In genomic region chr6:13673825-13674444, GRCh38 we compare ENCODE assay signal across 19 cellular contexts.
"Had no signal": no experiment of that assay in that cellular context is flagged by ENCODE, and none has a peak within 500 bp of the region (broad histone marks: within the 10 kb centered on the region; RNA-seq: fewer than 3 reads in every experiment).

No MANE protein-coding gene starts in this region.

- H3K4me3 ChIP-seq: gastrocnemius medialis, heart right ventricle, mucosa of descending colon, psoas muscle, spleen had no signal

- H3K4me3 Mint-ChIP-seq: stimulated activated naive B cell treated with anti-CD40 and anti-IgM and Interleukin-4, amounts not matched to agents 10 μg/mL and 1 μg/mL and 100 μg/mL, for 72 hours had no signal

- ATAC-seq: esophagus mucosa; gastrocnemius medialis; heart right ventricle; left lobe of liver; mucosa of descending colon; naive thymus-derived CD8-positive, alpha-beta T cell; psoas muscle; sciatic nerve; stimulated activated naive B cell treated with anti-CD40 and anti-IgM and Interleukin-4, amounts not matched to agents 10 μg/mL and 1 μg/mL and 100 μg/mL, for 72 hours had no signal

- DNase-seq: effector memory CD4-positive, alpha-beta T cell; gastrocnemius medialis; heart right ventricle; hypothalamus; islet precursor cell; mammary epithelial cell; mucosa of descending colon; naive thymus-derived CD8-positive, alpha-beta T cell; psoas muscle; retina; spleen; stimulated activated CD4-positive, alpha-beta T cell treated with anti-CD3 and anti-CD28 coated beads, Interleukin-15, amount 100 ng/mL, for 24 hours; stimulated activated CD4-positive, alpha-beta T cell treated with anti-CD3 and anti-CD28 coated beads, Interleukin-1b, Interleukin-23, amount 100 ng/mL, for 48 hours; stimulated activated CD4-positive, alpha-beta T cell treated with anti-CD3 and anti-CD28 coated beads, Interleukin-4, amount 100 ng/mL, for 24 hours; stimulated activated naive B cell treated with anti-CD40 and anti-IgM and Interleukin-4, amounts not matched to agents 10 μg/mL and 1 μg/mL and 100 μg/mL, for 72 hours had no signal

- H3K36me3 ChIP-seq: gastrocnemius medialis, heart right ventricle, neutrophil, spleen had no signal

- H3K27ac ChIP-seq: gastrocnemius medialis, heart right ventricle, psoas muscle, spleen had no signal

- H3K27me3 ChIP-seq: gastrocnemius medialis, heart right ventricle, neutrophil, spleen had no signal

- H3K27ac Mint-ChIP-seq: stimulated activated naive B cell treated with anti-CD40 and anti-IgM and Interleukin-4, amounts not matched to agents 10 μg/mL and 1 μg/mL and 100 μg/mL, for 72 hours had no signal

- H3K27me3 Mint-ChIP-seq: naive thymus-derived CD8-positive, alpha-beta T cell; stimulated activated naive B cell treated with anti-CD40 and anti-IgM and Interleukin-4, amounts not matched to agents 10 μg/mL and 1 μg/mL and 100 μg/mL, for 72 hours had no signal

- H3K9me3 ChIP-seq: gastrocnemius medialis, neutrophil had no signal
